Comparison of ENCODE assay signal across 26 cellular contexts in the genomic region with DNA sequence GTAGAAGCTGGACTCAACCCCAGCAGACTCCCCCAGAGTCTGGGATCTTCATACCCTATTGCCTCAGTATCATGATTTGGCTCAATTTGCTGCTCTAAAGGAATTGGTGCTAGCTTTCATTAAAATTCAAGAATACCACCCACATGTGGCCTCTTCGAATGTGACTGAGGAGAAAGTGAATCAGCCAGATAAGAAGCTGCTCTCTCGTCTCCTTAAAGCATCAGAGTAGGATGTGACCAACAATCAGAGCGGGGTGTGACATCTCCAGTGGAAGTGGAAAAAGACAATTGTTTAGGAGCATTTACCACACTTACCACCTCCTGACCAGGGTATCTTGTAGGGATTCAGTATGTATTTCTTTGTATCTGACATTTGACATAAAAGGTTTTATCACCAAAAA.
"Had no signal": no experiment of that assay in that cellular context is flagged by ENCODE, and none has a peak within 500 bp of the region (broad histone marks: within the 10 kb centered on the region; RNA-seq: fewer than 3 reads in every experiment).

No MANE protein-coding gene starts in this region.

- H3K4me3 ChIP-seq: coronary artery, dorsolateral prefrontal cortex, esophagus squamous epithelium, gastrocnemius medialis, heart right ventricle, left lung, lower lobe of right lung had no signal

- H3K36me3 ChIP-seq: esophagus squamous epithelium, gastrocnemius medialis, heart right ventricle, left lung, lower lobe of right lung had no signal

- H3K4me1 ChIP-seq: left lung, lower lobe of right lung had no signal

- H3K27ac ChIP-seq: coronary artery, dorsolateral prefrontal cortex, epithelial cell of prostate, esophagus squamous epithelium, left lung, lower lobe of right lung had no signal

- ATAC-seq: effector memory CD8-positive, alpha-beta T cell; esophagus mucosa; gastrocnemius medialis; heart right ventricle; left cardiac atrium; left lung; left ventricle myocardium superior; lower lobe of right lung had no signal

- H3K27me3 ChIP-seq: dorsolateral prefrontal cortex, esophagus squamous epithelium, gastrocnemius medialis, heart right ventricle, left lung had no signal

- H3K4me3 Mint-ChIP-seq: effector memory CD8-positive, alpha-beta T cell; endodermal cell had no signal

- DNase-seq: dermis blood vessel endothelial cell; dorsolateral prefrontal cortex; effector CD8-positive, alpha-beta T cell; effector memory CD8-positive, alpha-beta T cell; endodermal cell; erythroblast; esophagus squamous epithelium; foreskin fibroblast; foreskin melanocyte; gastrocnemius medialis; glutamatergic neuron; heart right ventricle; hippocampal formation; left cardiac atrium; left lung; left ventricle myocardium superior; lower lobe of right lung; mesenchymal stem cell; midbrain had no signal

- H3K27me3 Mint-ChIP-seq: effector memory CD8-positive, alpha-beta T cell had no signal

- H3K9me3 ChIP-seq: esophagus squamous epithelium, gastrocnemius medialis, heart right ventricle, left lung, lower lobe of right lung had no signal

- FAIRE-seq: colon, endometrium, islet of Langerhans, keratinocyte had no signal

- H3K27ac Mint-ChIP-seq: effector memory CD8-positive, alpha-beta T cell; endodermal cell had no signal
